16 cellular contexts compared by ENCODE assay signal in the genomic region with DNA sequence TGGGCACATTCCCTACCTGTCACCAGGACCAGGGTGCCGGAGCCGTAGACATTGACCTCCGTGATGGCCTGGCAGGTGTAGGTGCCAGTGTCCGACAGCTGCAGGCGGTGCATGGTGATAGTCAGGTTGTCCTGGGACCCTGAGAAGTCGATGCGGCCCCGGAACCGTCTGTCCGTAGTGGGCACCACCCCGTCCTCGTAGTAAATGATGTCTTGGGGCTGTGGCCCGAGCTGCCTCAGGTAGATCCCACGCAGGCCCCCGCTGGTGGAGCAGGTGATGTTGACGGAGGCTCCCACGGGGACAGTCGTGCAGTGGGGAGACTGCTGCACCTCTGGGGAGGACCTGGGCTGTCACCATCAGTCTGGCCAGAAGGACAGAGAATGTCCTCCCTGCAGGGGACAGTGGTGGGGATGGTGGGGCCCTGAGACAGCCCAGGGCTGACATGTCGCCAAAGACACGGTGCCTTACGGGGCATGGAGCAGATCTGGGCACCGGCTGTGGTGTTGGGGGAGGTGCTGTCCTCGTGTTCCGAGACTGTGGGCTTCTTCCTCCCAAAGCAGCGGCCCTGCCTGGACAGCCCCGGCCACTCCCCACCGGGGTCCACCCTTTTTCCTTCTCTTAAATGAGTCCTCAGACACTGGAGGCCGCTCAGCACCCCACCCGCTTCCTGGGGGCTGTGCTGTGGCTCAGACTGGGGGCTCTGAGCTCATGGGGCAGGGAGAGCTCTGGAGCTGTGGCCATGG. TPM values are rescaled to one million over a fixed set of nuclear protein-coding genes. Genes with fewer than 3 reads are reported as not detected.
DNase-seq lines count a peak whose midpoint lies in the region; ATAC-seq and TF ChIP-seq lines count a peak whose summit lies in the region.
"Had no signal": no experiment of that assay in that cellular context is flagged by ENCODE, and none has a peak within 500 bp of the region (broad histone marks: within the 10 kb centered on the region; RNA-seq: fewer than 3 reads in every experiment).

No MANE protein-coding gene starts in this region.

- peaks cover 27% of the 10 kb centered on the region for H3K36me3 Mint-ChIP-seq in CD4-positive, alpha-beta T cell (ENCODE audit: low read depth)
- peaks cover 35% of the 10 kb centered on the region for H3K36me3 Mint-ChIP-seq in activated naive CD8-positive, alpha-beta T cell treated with anti-CD3 and anti-CD28 coated beads for 36 hours
- H3K36me3 Mint-ChIP-seq: stimulated activated naive B cell treated with anti-CD40 and anti-IgM and Interleukin-4, amounts not matched to agents 10 μg/mL and 1 μg/mL and 100 μg/mL, for 72 hours had no signal

- H2AFZ ChIP-seq in Loucy (ENCODE audit: low read length): peak overlapping the region; percentile 11; the same call in 1 of the 2 replicates
- H2AFZ ChIP-seq: GM23248 had no signal

- peak in 1 of 10 experiments; percentile 39 for DNase-seq in CD4-positive, alpha-beta T cell
- no peak for DNase-seq in activated naive CD8-positive, alpha-beta T cell treated with anti-CD3 and anti-CD28 coated beads for 36 hours
- no peak for DNase-seq in NCI-H1436 treated with DMSO at 0.1 percent for 48 hours (lab: John Stamatoyannopoulos, UW)
- DNase-seq in islet precursor cell: no peak
- DNase-seq: brain microvascular endothelial cell; GM23248; Karpas-422; NCI-H2029 treated with DMSO at 0.1 percent for 48 hours; NCI-H774; posterior cingulate gyrus; SIG-M5; stimulated activated naive B cell treated with anti-CD40 and anti-IgM and Interleukin-4, amounts not matched to agents 10 μg/mL and 1 μg/mL and 100 μg/mL, for 72 hours had no signal

- peaks cover 33% of the 10 kb centered on the region for H3K4me1 Mint-ChIP-seq in CD4-positive, alpha-beta T cell (ENCODE audit: low read depth)
- peaks cover 23% of the 10 kb centered on the region for H3K4me1 Mint-ChIP-seq in activated naive CD8-positive, alpha-beta T cell treated with anti-CD3 and anti-CD28 coated beads for 36 hours

- H3K4me3 ChIP-seq in Loucy (ENCODE audit: low read length, poor library complexity, severe bottlenecking): peak overlapping the region; percentile 80
- peak overlapping the region; percentile 37 for H3K4me3 ChIP-seq in rectal smooth muscle tissue (ENCODE audit: low read length)
- H3K4me3 ChIP-seq: GM23248 had no signal

- peak overlapping the region; percentile 99 for H3K4me3 Mint-ChIP-seq in CD4-positive, alpha-beta T cell
- H3K4me3 Mint-ChIP-seq in activated naive CD8-positive, alpha-beta T cell treated with anti-CD3 and anti-CD28 coated beads for 36 hours: peak overlapping the region; percentile 95

- peak; percentile 25 for ATAC-seq in CD4-positive, alpha-beta T cell (ENCODE audit: poor library complexity)
- no peak for ATAC-seq in HG03175 (IDR thresholded peaks at IDR 0.05; ENCODE audit: unreplicated experiment)

- H3K27me3 Mint-ChIP-seq in CD4-positive, alpha-beta T cell: no peaks in the 10 kb centered on the region
- H3K27me3 Mint-ChIP-seq in activated naive CD8-positive, alpha-beta T cell treated with anti-CD3 and anti-CD28 coated beads for 36 hours: peaks cover 4% of the 10 kb centered on the region

- POLR2A ChIA-PET in CD4-positive, alpha-beta T cell (lab: Charles Lee): interaction anchor here (0.6 to 6.4 kb wide), 17 partner anchors 10 to 286 kb away, joined by 3 to 157 read pairs (median 4); a partner anchor contains a TSS

- H3K4me1 ChIP-seq in Loucy (ENCODE audit: insufficient read depth, low read length, poor library complexity, severe bottlenecking) (peaks cover 28% of the 10 kb centered on the region), rectal smooth muscle tissue (ENCODE audit: control insufficient read depth, insufficient read depth, low read length) (no peaks in the 10 kb centered on the region)

- H3K9me2 ChIP-seq in Loucy (replicated peaks; ENCODE audit: low read depth, low read length): no peaks in the 10 kb centered on the region

- H3K36me3 ChIP-seq in Loucy (ENCODE audit: insufficient read depth, low read length): no peaks in the 10 kb centered on the region
- no peaks in the 10 kb centered on the region for H3K36me3 ChIP-seq in rectal smooth muscle tissue (ENCODE audit: control insufficient read depth, insufficient read depth, low read length)
- H3K36me3 ChIP-seq: brain microvascular endothelial cell had no signal

- H3K27ac Mint-ChIP-seq in CD4-positive, alpha-beta T cell: no peak overlapping the region
- H3K27ac Mint-ChIP-seq in activated naive CD8-positive, alpha-beta T cell treated with anti-CD3 and anti-CD28 coated beads for 36 hours: peak overlapping the region; percentile 93

- peaks cover 35% of the 10 kb centered on the region for H3K79me2 ChIP-seq in Loucy (ENCODE audit: insufficient read depth, low read length)

- H3K9ac ChIP-seq in Loucy (ENCODE audit: low read depth, low read length, poor library complexity, severe bottlenecking) (peak overlapping the region; percentile 87), rectal smooth muscle tissue (ENCODE audit: low read length) (no peak overlapping the region)
- H3K9ac ChIP-seq: GM23248 had no signal

- H4K20me1 ChIP-seq in Loucy (ENCODE audit: insufficient read depth, low read length, poor library complexity, severe bottlenecking): no peaks in the 10 kb centered on the region

- no peaks in the 10 kb centered on the region for H3K9me3 Mint-ChIP-seq in CD4-positive, alpha-beta T cell
- no peaks in the 10 kb centered on the region for H3K9me3 Mint-ChIP-seq in activated naive CD8-positive, alpha-beta T cell treated with anti-CD3 and anti-CD28 coated beads for 36 hours
- H3K9me3 Mint-ChIP-seq: stimulated activated naive B cell treated with anti-CD40 and anti-IgM and Interleukin-4, amounts not matched to agents 10 μg/mL and 1 μg/mL and 100 μg/mL, for 72 hours had no signal

- peak overlapping the region; percentile 95 for H3K4me2 ChIP-seq in Loucy (ENCODE audit: low read depth, low read length, poor library complexity, severe bottlenecking)

- H3K27ac ChIP-seq in CD4-positive, alpha-beta T cell (ENCODE audit: low read depth, low read length): peak overlapping the region; percentile 80
- H3K27ac ChIP-seq in rectal smooth muscle tissue (ENCODE audit: low read depth, low read length): no peak overlapping the region
- H3K27ac ChIP-seq: brain microvascular endothelial cell, GM23248 had no signal

- no peaks in the 10 kb centered on the region for H3K9me3 ChIP-seq in CD4-positive, alpha-beta T cell (ENCODE audit: control insufficient read depth, low read length)
- H3K9me3 ChIP-seq in Loucy (ENCODE audit: insufficient read depth, low read depth, low read length): no peaks in the 10 kb centered on the region

- TF ChIP-seq CTCF in CD4-positive, alpha-beta T cell (IDR thresholded peaks at IDR 0.05): no peak
- no peak for TF ChIP-seq CTCF in Loucy (conservative IDR thresholded peaks at IDR 0.05; ENCODE audit: low read length)

- CTCF ChIA-PET in CD4-positive, alpha-beta T cell (lab: Charles Lee): interaction anchor here (0.8 to 2.5 kb wide), 4 partner anchors 16 to 116 kb away, joined by 3 to 11 read pairs (median 4); no protein-coding TSS in a partner anchor

- 0 out of 2 replicates have a peak, but pooled peaks cover 5% of the 10 kb centered on the region for H3F3A ChIP-seq in Loucy (ENCODE audit: low read depth)

- intact Hi-C loops in CD4-positive, alpha-beta T cell (cut with DNase I, micrococcal nuclease): loop anchor here (1.0 to 2.0 kb wide), 3 partner anchors 16 to 44 kb away; a partner anchor contains a TSS

- H3K27me3 ChIP-seq in CD4-positive, alpha-beta T cell (ENCODE audit: control insufficient read depth, insufficient read depth, low read length): no peaks in the 10 kb centered on the region
- H3K27me3 ChIP-seq in Loucy (ENCODE audit: insufficient read depth, low read length, poor library complexity, severe bottlenecking) (no peaks in the 10 kb centered on the region), rectal smooth muscle tissue (ENCODE audit: control insufficient read depth, insufficient read depth, low read length) (peaks cover 16% of the 10 kb centered on the region)

RNA-seq across cellular contexts. Expression of a gene that starts 0.6 kb away (rescaled TPM):
- 100 to 1,000 TPM; 225 to 234 TPM for total RNA-seq in CD4-positive, alpha-beta T cell
- 100 to 1,000 TPM; 291 to 293 TPM for total RNA-seq in activated naive CD8-positive, alpha-beta T cell treated with anti-CD3 and anti-CD28 coated beads for 36 hours
- total RNA-seq: frontal cortex had no signal

RNA-seq across cellular contexts. Expression of a gene that starts 16.7 kb away (rescaled TPM):
- total RNA-seq in CD4-positive, alpha-beta T cell: 1 to 10 TPM; 2.1 to 3.1 TPM
- total RNA-seq in activated naive CD8-positive, alpha-beta T cell treated with anti-CD3 and anti-CD28 coated beads for 36 hours: under 1 TPM; 0.72 to 0.74 TPM

RNA-seq across cellular contexts. Expression of a gene that starts 42.2 kb away (rescaled TPM):
- total RNA-seq in CD4-positive, alpha-beta T cell: not detected
- total RNA-seq in activated naive CD8-positive, alpha-beta T cell treated with anti-CD3 and anti-CD28 coated beads for 36 hours: under 1 TPM; 0.10 to 0.23 TPM
- total RNA-seq: frontal cortex, GM23248 had no signal

RNA-seq across cellular contexts. Expression of a gene that starts 43.3 kb away (rescaled TPM):
- 100 to 1,000 TPM; 277 to 286 TPM for total RNA-seq in CD4-positive, alpha-beta T cell
- total RNA-seq in activated naive CD8-positive, alpha-beta T cell treated with anti-CD3 and anti-CD28 coated beads for 36 hours: 100 to 1,000 TPM; 110 to 115 TPM

RNA-seq across cellular contexts. Expression of a gene that starts 54.7 kb away (rescaled TPM):
- not detected for total RNA-seq in CD4-positive, alpha-beta T cell
- not detected for total RNA-seq in activated naive CD8-positive, alpha-beta T cell treated with anti-CD3 and anti-CD28 coated beads for 36 hours
- total RNA-seq: frontal cortex, GM23248 had no signal
